8 cellular contexts compared by ENCODE assay signal in the genomic region with DNA sequence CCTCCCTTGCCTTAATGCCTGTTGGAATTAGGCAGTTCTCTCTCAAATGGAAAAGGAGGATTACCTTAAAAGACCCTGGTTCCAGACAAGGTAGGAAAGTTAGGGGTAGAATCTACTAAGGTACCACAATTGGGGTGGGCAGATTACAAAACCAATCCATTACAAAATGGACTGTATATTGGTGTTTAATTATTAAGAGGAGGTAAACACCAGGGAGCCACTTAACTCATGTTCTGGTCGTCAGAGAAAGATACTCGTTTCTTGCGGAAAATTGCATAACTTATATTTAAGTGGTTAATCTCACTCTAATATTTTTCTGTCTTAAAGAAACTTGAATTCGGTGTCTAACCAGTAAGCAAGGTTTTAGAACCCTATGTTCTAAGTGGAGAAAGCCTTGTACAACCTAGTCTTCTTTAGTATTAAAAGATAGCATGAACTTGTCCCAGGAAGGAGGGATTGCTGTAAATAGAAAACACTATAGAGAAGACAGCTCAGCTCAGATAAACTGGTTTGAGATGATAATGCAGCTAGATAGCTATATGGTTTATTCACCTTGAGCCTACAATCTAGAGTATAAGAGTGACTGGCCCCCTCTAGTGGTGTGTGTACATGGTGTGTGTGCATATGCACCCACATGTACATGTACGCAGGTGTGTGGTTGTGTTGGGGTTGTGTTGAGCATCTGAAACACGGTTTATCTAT. TPM values are rescaled to one million over a fixed set of nuclear protein-coding genes. Genes with fewer than 3 reads are reported as not detected.
DNase-seq lines count a peak whose midpoint lies in the region; ATAC-seq, FAIRE-seq and TF ChIP-seq lines count a peak whose summit lies in the region.

No MANE protein-coding gene starts in this region.

- H3K9me2 ChIP-seq in neural cell (ENCODE audit: insufficient read depth, low read length) = no peaks in the 10 kb centered on the region

- no peak for TF ChIP-seq POLR2A in GM12892 (IDR thresholded peaks at IDR 0.05; ENCODE audit: low read depth, low read length)
- no peak for TF ChIP-seq POLR2A in H1 (IDR thresholded peaks at IDR 0.05; ENCODE audit: control extremely low read depth in 1 of 2, low read depth in 2 of 2, low read length in 2 of 2)

- no peak overlapping the region for H3K56ac ChIP-seq in H1 (replicated peaks; ENCODE audit: insufficient read length, low read depth, low read length)

- H3K18ac ChIP-seq in H1 (ENCODE audit: extremely low read depth, low read length) = peak overlapping the region; percentile 49; the same call in 1 of the 2 replicates

- H3K79me1 ChIP-seq in H1 (ENCODE audit: low read depth, low read length) = no peaks in the 10 kb centered on the region

- no peaks in the 10 kb centered on the region for H3K27me3 ChIP-seq in H1 (replicated peaks in 1 of 4; ENCODE audit: control insufficient read depth in 3 of 4, extremely low read depth in 1 of 4, insufficient read depth in 3 of 4, low read length in 3 of 4)
- H3K27me3 ChIP-seq in neural cell (ENCODE audit: insufficient read depth, low read depth, low read length) = no peaks in the 10 kb centered on the region

- peaks cover 6 to 17% (median 9%) of the 10 kb centered on the region in 4 experiments; a peak in 5 of 7 replicates for H3K4me1 ChIP-seq in H1 (replicated peaks in 1 of 4; ENCODE audit: control insufficient read depth in 3 of 4, insufficient read depth in 4 of 4, low read length in 3 of 4)

- no peak overlapping the region for H2AFZ ChIP-seq in H1 (ENCODE audit: low read length)
- H2AFZ ChIP-seq in neural cell (ENCODE audit: low read depth, low read length) = no peak overlapping the region

- no peak overlapping the region for H4K91ac ChIP-seq in H1 (replicated peaks; ENCODE audit: insufficient read length, low read length)

- peaks cover 4% of the 10 kb centered on the region; the same call in 1 of the 2 replicates for H3K23me2 ChIP-seq in H1 (ENCODE audit: low read depth, low read length)

- H3F3A ChIP-seq in neural cell (ENCODE audit: insufficient read depth, low read length, poor library complexity, severe bottlenecking) = no peaks in the 10 kb centered on the region

- no peak for ATAC-seq in HG03097 (IDR thresholded peaks at IDR 0.05; ENCODE audit: low FRiP score, unreplicated experiment)
- ATAC-seq in HG02623 (IDR thresholded peaks at IDR 0.05; ENCODE audit: unreplicated experiment) = no peak

- peak; percentile 47 for TF ChIP-seq CTCF in AG04449 (IDR thresholded peaks at IDR 0.05; ENCODE audit: insufficient read depth, low read length, missing control alignments)
- TF ChIP-seq CTCF in H1 (IDR thresholded peaks at IDR 0.05; ENCODE audit: control extremely low read depth in 1 of 3, insufficient read depth in 1 of 3, low read depth in 1 of 3, low read length in 3 of 3) = peak; percentile 28 to 70 (median 49); a peak in 3 of 4 replicates
- peak; percentile 48 for TF ChIP-seq CTCF in neural cell (IDR thresholded peaks at IDR 0.05; ENCODE audit: poor library complexity, severe bottlenecking)

- no peak overlapping the region for H2BK120ac ChIP-seq in H1 (replicated peaks; ENCODE audit: low read depth, low read length)

- no peaks in the 10 kb centered on the region for H3K9me3 ChIP-seq in H1 (ENCODE audit: insufficient read depth in 2 of 2, low read depth in 1 of 2, low read length in 1 of 2)
- no peaks in the 10 kb centered on the region for H3K9me3 ChIP-seq in neural cell (ENCODE audit: low read length)

- peak; percentile 30 to 44; a peak in 3 of 4 replicates for TF ChIP-seq RAD21 in H1 (IDR thresholded peaks at IDR 0.05 in 1 of 2, conservative IDR thresholded peaks at IDR 0.05 in 1 of 2; ENCODE audit: low read depth in 2 of 2, low read length in 2 of 2)
- no peak for TF ChIP-seq RAD21 in neural cell (conservative IDR thresholded peaks at IDR 0.05)

- H2BK5ac ChIP-seq in H1 (ENCODE audit: low read depth, low read length) = peak overlapping the region; percentile 86

- H3K4ac ChIP-seq in H1 (replicated peaks; ENCODE audit: insufficient read length, low read depth, low read length) = no peak overlapping the region

- POLR2A ChIA-PET in AG04449 (lab: Yijun Ruan, JAX) (no interaction called here), H1 (lab: Charles Lee; ENCODE audit: partially characterized antibody) (interaction anchor here (0.6 to 1.4 kb wide), 4 partner anchors 8 to 58 kb away, joined by 3 to 5 read pairs (median 3); partner anchors contain the start of gene STRIP2)

- H3K14ac ChIP-seq in H1 (ENCODE audit: insufficient read length) = no peak overlapping the region

- peak overlapping the region in 1 of 4 experiments; percentile 68; a peak in 1 of 7 replicates for H3K9ac ChIP-seq in H1 (replicated peaks in 1 of 4; ENCODE audit: extremely low read depth in 1 of 4, low read depth in 3 of 4, low read length in 3 of 4)
- no peak overlapping the region for H3K9ac ChIP-seq in neural cell (ENCODE audit: low read length)

- H3K27ac ChIP-seq in H1 (ENCODE audit: low read depth, low read length) (no peak overlapping the region), neural cell (ENCODE audit: low read length) (no peak overlapping the region)

- H4K8ac ChIP-seq in H1 (ENCODE audit: extremely low read depth, insufficient read depth, low read length) = no peak overlapping the region

- H3K23ac ChIP-seq in H1 (ENCODE audit: insufficient read length) = no peak overlapping the region

- peak; percentile 64 for FAIRE-seq in GM12892 (lab: Jason Lieb, UNC)
- FAIRE-seq in H1 (lab: Jason Lieb, UNC) = no peak

- H2AK5ac ChIP-seq in H1 (ENCODE audit: low read depth, low read length) = no peak overlapping the region; the same call in none of the 2 replicates

- H4K20me1 ChIP-seq in H1 (replicated peaks in 1 of 2; ENCODE audit: control insufficient read depth in 1 of 2, insufficient read depth in 2 of 2, low read length in 2 of 2) = no peaks in the 10 kb centered on the region
- no peaks in the 10 kb centered on the region for H4K20me1 ChIP-seq in neural cell (ENCODE audit: insufficient read depth)

- H3K4me2 ChIP-seq in H1 (ENCODE audit: insufficient read depth in 1 of 2, low read depth in 2 of 2, low read length in 2 of 2) = peak overlapping the region; percentile 46 to 57
- no peak overlapping the region for H3K4me2 ChIP-seq in neural cell (ENCODE audit: low read length)

- H2BK12ac ChIP-seq in H1 (ENCODE audit: low read depth, low read length) = 0 out of 2 replicates have a peak overlapping the region, but pooled peaks have one; percentile 46

- DNase-seq in AG04449 (ENCODE audit: low read depth, low spot score) (no peak), GM12892 (ENCODE audit: insufficient read length) (peak; percentile 23), NCI-H1105 (lab: John Stamatoyannopoulos, UW) (peak; percentile 27), H1 (ENCODE audit: low read depth in 1 of 2, low spot score in 2 of 2) (no peak)
- peak; percentile 40 for DNase-seq in activated CD4-positive, CD25-positive, alpha-beta regulatory T cell treated with anti-CD3 and anti-CD28 coated beads, Interleukin-2, amount 50 U/mL, for 72 hours

- H3K4me3 ChIP-seq in AG04449 (ENCODE audit: low read depth, low read length) = no peak overlapping the region
- peak overlapping the region in 1 of 4 experiments; percentile 31; a peak in 1 of 8 replicates for H3K4me3 ChIP-seq in H1 (ENCODE audit: extremely low read depth in 1 of 4, insufficient read depth in 2 of 4, low read depth in 3 of 4, low read length in 4 of 4)
- no peak overlapping the region for H3K4me3 ChIP-seq in neural cell (ENCODE audit: low read length)

- TF ChIP-seq EP300 in H1 (IDR thresholded peaks at IDR 0.05; ENCODE audit: borderline replicate concordance in 1 of 2, low read depth in 2 of 2, low read length in 2 of 2) (no peak), neural cell (conservative IDR thresholded peaks at IDR 0.05; ENCODE audit: poor library complexity, severe bottlenecking) (no peak)

- WGBS in H1 (ENCODE audit: extremely low coverage in 1 of 2, insufficient coverage in 1 of 2, insufficient read length in 1 of 2, insufficient replicate concordance in 2 of 2, low coverage in 1 of 2, low lambda C conversion rate in 2 of 2, missing lambda C conversion rate in 1 of 2), 2 experiments = 78% methylated on average over 6 of the region's 6 CpGs; no CpG with 5 or more reads in 1 of the 2 experiments

- H2BK15ac ChIP-seq in H1 (ENCODE audit: low read length) = peak overlapping the region; percentile 23; the same call in 1 of the 2 replicates

- CTCF ChIA-PET in AG04449 (lab: Yijun Ruan, JAX) = interaction anchor here (0.6 to 14.9 kb wide), 28 partner anchors 8 to 637 kb away, joined by 3 to 504 read pairs (median 4); partner anchors contain the start of gene STRIP2
- CTCF ChIA-PET in H1 (lab: Charles Lee; ENCODE audit: partially characterized antibody) = interaction anchor here (0.6 to 8.2 kb wide), 39 partner anchors 9 to 614 kb away, joined by 3 to 81 read pairs (median 5); partner anchors contain the start of gene STRIP2

- H3K79me2 ChIP-seq in H1 (ENCODE audit: control insufficient read depth in 1 of 2, insufficient read depth in 2 of 2, low read length in 2 of 2) (no peaks in the 10 kb centered on the region), neural cell (replicated peaks; ENCODE audit: insufficient read depth, low read length) (no peaks in the 10 kb centered on the region)

- H3K36me3 ChIP-seq in H1 (ENCODE audit: control insufficient read depth in 2 of 4, insufficient read depth in 4 of 4, low read length in 3 of 4) = no peaks in the 10 kb centered on the region; a peak in 2 of 8 replicates
- no peaks in the 10 kb centered on the region for H3K36me3 ChIP-seq in neural cell (ENCODE audit: insufficient read depth, low read length)

- H4K5ac ChIP-seq in H1 (ENCODE audit: insufficient read length, low read depth, low read length) = no peak overlapping the region

- H2BK20ac ChIP-seq in H1 (ENCODE audit: low read length) = no peak overlapping the region

TF ChIP-seq in H1, 55 proteins besides CTCF, POLR2A, EP300 and RAD21:
- TF ChIP-seq CHD2 (IDR thresholded peaks at IDR 0.05; ENCODE audit: low read length) = no peak
- peak; percentile 48; the same call in 1 of the 2 replicates for TF ChIP-seq KDM1A (IDR thresholded peaks at IDR 0.05; ENCODE audit: borderline replicate concordance, low read length)

RNA-seq across cellular contexts. Expression of gene STRIP2, which starts 58.0 kb away (rescaled TPM):
- 3.0 TPM for polyA plus RNA-seq in GM12892 (2012; ENCODE audit: missing spikeins)
- 7.9 and 8.2 TPM in 2 replicates for total RNA-seq in H1 (2021; fragmentation: NEBNext Ultra II Directional; extraction: Animal tissue kit (Norgen Biotek cat#: 25700))
- polyA plus RNA-seq in H1 (2011; rRNA removed) (4.5 and 5.3 TPM in 2 replicates), neural cell (7.4 and 8.0 TPM in 2 replicates)
- 6.3 TPM for polyA plus RNA-seq in H1 (2011; cell fraction: cytosol; rRNA removed)
- polyA plus RNA-seq in H1 (2011; cell fraction: nucleus; rRNA removed) = 19.9 TPM
- 5.7 to 7.7 TPM (median 7.4 TPM) in 4 replicates for polyA plus RNA-seq in H1 (2012, experiment 1 of 2)
- 1.5 TPM for polyA plus RNA-seq in H1 (2012, experiment 2 of 2)
- 4.8 TPM for polyA plus RNA-seq in H1 (2013, experiment 1 of 2)
- polyA plus RNA-seq in H1 (2013, experiment 2 of 2) = 3.7 TPM
- 11.9 and 12.1 TPM in 2 replicates for polyA minus RNA-seq in H1 (2011; rRNA and poly(A)+ RNA removed)
- polyA minus RNA-seq in H1 (2011; cell fraction: cytosol; rRNA and poly(A)+ RNA removed) = 5.5 TPM
- 15.2 TPM for polyA minus RNA-seq in H1 (2011; cell fraction: nucleus; rRNA and poly(A)+ RNA removed)
- 6.3 and 7.9 TPM in 2 replicates for polyA minus RNA-seq in neural cell

Comparison
In these comparisons a context has a peak if more than half of its experiments do, and no peak if none do; other contexts are left out.
1. DNase-seq: peak in GM12892 (single experiment), NCI-H1105 (single experiment) and activated CD4-positive, CD25-positive, alpha-beta regulatory T cell treated with anti-CD3 and anti-CD28 coated beads, Interleukin-2, amount 50 U/mL, for 72 hours (single experiment); none in AG04449 (single experiment) and H1 (0 of 2).
2. Peak in every context shown above with its lines, with median percentiles within 50 percentile points of each other: CTCF ChIP-seq.